32 cellular contexts compared by ENCODE assay signal in genomic region chr11:17604913-17605230, GRCh38. TPM values are rescaled to one million over a fixed set of nuclear protein-coding genes. Genes with fewer than 3 reads are reported as not detected.
"Had no signal": no experiment of that assay in that cellular context is flagged by ENCODE, and none has a peak within 500 bp of the region (broad histone marks: within the 10 kb centered on the region; RNA-seq: fewer than 3 reads in every experiment).

No MANE protein-coding gene starts in this region.

- H3K27me3 ChIP-seq: hepatocyte, right lobe of liver, vagina had no signal

- H3K36me3 Mint-ChIP-seq: activated naive CD8-positive, alpha-beta T cell; memory B cell; natural killer cell; neural progenitor cell; stimulated activated effector memory CD8-positive, alpha-beta T cell treated with anti-CD3 and anti-CD28 coated beads, Interleukin-12 subunit alpha, Interleukin-12 subunit beta, amount 100 ng/mL, for 72 hours; type B pancreatic cell; WTC11 had no signal

- H3K9ac ChIP-seq: neural progenitor cell had no signal

- H3K36me3 ChIP-seq: gastroesophageal sphincter, neural progenitor cell, right lobe of liver, vagina had no signal

- H3K27ac ChIP-seq: gastroesophageal sphincter, hepatocyte, neural progenitor cell, right lobe of liver, vagina had no signal

- H3K4me1 ChIP-seq: gastroesophageal sphincter, right lobe of liver, vagina had no signal

- H2AFZ ChIP-seq: hepatocyte, neural progenitor cell had no signal

- H3K4me3 ChIP-seq: gastroesophageal sphincter, hepatocyte, neural progenitor cell, right lobe of liver, vagina had no signal

- H3K4me1 Mint-ChIP-seq: activated CD4-positive, alpha-beta memory T cell treated with anti-CD3 and anti-CD28 coated beads, Interleukin-2, amount 10 ng/mL, durations not matched to agents 7 days and 5 days; activated CD4-positive, alpha-beta T cell treated with anti-CD3 and anti-CD28 coated beads, Interleukin-2, amount 10 ng/mL, durations not matched to agents 7 days and 5 days; memory B cell; natural killer cell had no signal

- H3K27me3 Mint-ChIP-seq: activated CD4-positive, alpha-beta memory T cell treated with anti-CD3 and anti-CD28 coated beads, Interleukin-2, amount 10 ng/mL, durations not matched to agents 7 days and 5 days; activated CD4-positive, alpha-beta T cell treated with anti-CD3 and anti-CD28 coated beads, Interleukin-2, amount 10 ng/mL, durations not matched to agents 7 days and 5 days; activated naive CD8-positive, alpha-beta T cell; stimulated activated naive CD8-positive, alpha-beta T cell treated with anti-CD3 and anti-CD28 coated beads, Interleukin-15, Interleukin-2, amounts not matched to agents 100 ng/mL and 50 ng/mL, for 24 hours had no signal

- H3K79me2 ChIP-seq: hepatocyte had no signal

- H3K4me3 Mint-ChIP-seq: activated CD4-positive, alpha-beta memory T cell treated with anti-CD3 and anti-CD28 coated beads, Interleukin-2, amount 10 ng/mL, durations not matched to agents 7 days and 5 days; activated CD4-positive, alpha-beta T cell treated with anti-CD3 and anti-CD28 coated beads, Interleukin-2, amount 10 ng/mL, durations not matched to agents 7 days and 5 days; activated naive CD8-positive, alpha-beta T cell; memory B cell; natural killer cell; neural progenitor cell; stimulated activated effector memory CD8-positive, alpha-beta T cell treated with anti-CD3 and anti-CD28 coated beads, Interleukin-12 subunit alpha, Interleukin-12 subunit beta, amount 100 ng/mL, for 72 hours; stimulated activated naive CD8-positive, alpha-beta T cell treated with anti-CD3 and anti-CD28 coated beads, Interleukin-15, Interleukin-2, amounts not matched to agents 100 ng/mL and 50 ng/mL, for 24 hours; T-helper 1 cell treated with Interleukin-12 subunit alpha and Interleukin-12 subunit beta and Interleukin-4 antibody, amounts not matched to agents 30 μg/mL and 1 μg/mL, for 36 hours; type B pancreatic cell; WTC11 had no signal

- H3K4me2 ChIP-seq: hepatocyte, neural progenitor cell had no signal

- H3K9me3 ChIP-seq: gastroesophageal sphincter, right lobe of liver, vagina had no signal

- H3K9me3 Mint-ChIP-seq: activated CD4-positive, alpha-beta memory T cell treated with anti-CD3 and anti-CD28 coated beads, Interleukin-2, amount 10 ng/mL, durations not matched to agents 7 days and 5 days; activated CD4-positive, alpha-beta T cell treated with anti-CD3 and anti-CD28 coated beads, Interleukin-2, amount 10 ng/mL, durations not matched to agents 7 days and 5 days; activated T-helper 2 cell treated with anti-CD3 and anti-CD28 coated beads, Interferon-gamma antibody, Interleukin-2, Interleukin-4, amounts not matched to agents 10 μg/mL and 5 μg/mL and 100 μg/mL, durations not matched to agents 14 hours and 24 hours and 36 hours; memory B cell; natural killer cell; neural progenitor cell; stimulated activated effector memory CD8-positive, alpha-beta T cell treated with anti-CD3 and anti-CD28 coated beads, Interleukin-12 subunit alpha, Interleukin-12 subunit beta, amount 100 ng/mL, for 72 hours; stimulated activated naive CD8-positive, alpha-beta T cell treated with anti-CD3 and anti-CD28 coated beads, Interleukin-15, Interleukin-2, amounts not matched to agents 100 ng/mL and 50 ng/mL, for 24 hours; T-helper 1 cell treated with Interleukin-12 subunit alpha and Interleukin-12 subunit beta and Interleukin-4 antibody, amounts not matched to agents 30 μg/mL and 1 μg/mL, for 36 hours; type B pancreatic cell; WTC11 had no signal

- DNase-seq: activated CD4-positive, alpha-beta memory T cell treated with anti-CD3 and anti-CD28 coated beads, Interleukin-2, amount 10 ng/mL, durations not matched to agents 7 days and 5 days; activated CD4-positive, alpha-beta T cell treated with anti-CD3 and anti-CD28 coated beads for 1 hour; activated CD4-positive, alpha-beta T cell treated with anti-CD3 and anti-CD28 coated beads, Interleukin-2, amount 10 ng/mL, durations not matched to agents 7 days and 5 days; activated naive CD4-positive, alpha-beta T cell treated with Interleukin-2 at 50 U/mL for 16 hours; activated T-cell treated with anti-CD3 and anti-CD28 coated beads, Interleukin-2, amount 50 U/mL, for 48 hours; anterior cingulate cortex; dermis blood vessel endothelial cell; effector CD4-positive, alpha-beta T cell; erythroblast; left ventricle myocardium superior; natural killer cell; right lobe of liver; stimulated activated CD4-positive, alpha-beta T cell treated with anti-CD3 and anti-CD28 coated beads, Interleukin-12 subunit alpha, Interleukin-12 subunit beta, amount 100 ng/mL, for 4 hours; stimulated activated CD4-positive, alpha-beta T cell treated with anti-CD3 and anti-CD28 coated beads, Interleukin-4, amount 100 ng/mL, for 1 hour; substantia nigra; SW 1271 had no signal

- H3K27ac Mint-ChIP-seq: activated CD4-positive, alpha-beta memory T cell treated with anti-CD3 and anti-CD28 coated beads, Interleukin-2, amount 10 ng/mL, durations not matched to agents 7 days and 5 days; activated CD4-positive, alpha-beta T cell treated with anti-CD3 and anti-CD28 coated beads, Interleukin-2, amount 10 ng/mL, durations not matched to agents 7 days and 5 days; activated naive CD8-positive, alpha-beta T cell; activated T-helper 2 cell treated with anti-CD3 and anti-CD28 coated beads, Interferon-gamma antibody, Interleukin-2, Interleukin-4, amounts not matched to agents 10 μg/mL and 5 μg/mL and 100 μg/mL, durations not matched to agents 14 hours and 24 hours and 36 hours; memory B cell; natural killer cell; neural progenitor cell; stimulated activated effector memory CD8-positive, alpha-beta T cell treated with anti-CD3 and anti-CD28 coated beads, Interleukin-12 subunit alpha, Interleukin-12 subunit beta, amount 100 ng/mL, for 72 hours; stimulated activated naive CD8-positive, alpha-beta T cell treated with anti-CD3 and anti-CD28 coated beads, Interleukin-15, Interleukin-2, amounts not matched to agents 100 ng/mL and 50 ng/mL, for 24 hours; T-helper 1 cell treated with Interleukin-12 subunit alpha and Interleukin-12 subunit beta and Interleukin-4 antibody, amounts not matched to agents 30 μg/mL and 1 μg/mL, for 36 hours; type B pancreatic cell; WTC11 had no signal

RNA-seq across cellular contexts. Expression of gene OTOG, which starts 57.8 kb away (rescaled TPM):
- total RNA-seq: activated CD4-positive, alpha-beta memory T cell treated with anti-CD3 and anti-CD28 coated beads, Interleukin-2, amount 10 ng/mL, durations not matched to agents 7 days and 5 days; activated CD4-positive, alpha-beta T cell treated with anti-CD3 and anti-CD28 coated beads, Interleukin-2, amount 10 ng/mL, durations not matched to agents 7 days and 5 days; activated T-helper 2 cell treated with anti-CD3 and anti-CD28 coated beads, Interferon-gamma antibody, Interleukin-2, Interleukin-4, amounts not matched to agents 10 μg/mL and 5 μg/mL and 100 μg/mL, durations not matched to agents 14 hours and 24 hours and 36 hours; dermis blood vessel endothelial cell; fibroblast of lung; fibroblast of villous mesenchyme; gastroesophageal sphincter; left ventricle myocardium superior; natural killer cell; omental fat pad; right lobe of liver; vagina had no signal
- polyA plus RNA-seq: adipose tissue, fibroblast of lung had no signal
